Comparison of ENCODE assay signal across 8 cellular contexts in the genomic region with DNA sequence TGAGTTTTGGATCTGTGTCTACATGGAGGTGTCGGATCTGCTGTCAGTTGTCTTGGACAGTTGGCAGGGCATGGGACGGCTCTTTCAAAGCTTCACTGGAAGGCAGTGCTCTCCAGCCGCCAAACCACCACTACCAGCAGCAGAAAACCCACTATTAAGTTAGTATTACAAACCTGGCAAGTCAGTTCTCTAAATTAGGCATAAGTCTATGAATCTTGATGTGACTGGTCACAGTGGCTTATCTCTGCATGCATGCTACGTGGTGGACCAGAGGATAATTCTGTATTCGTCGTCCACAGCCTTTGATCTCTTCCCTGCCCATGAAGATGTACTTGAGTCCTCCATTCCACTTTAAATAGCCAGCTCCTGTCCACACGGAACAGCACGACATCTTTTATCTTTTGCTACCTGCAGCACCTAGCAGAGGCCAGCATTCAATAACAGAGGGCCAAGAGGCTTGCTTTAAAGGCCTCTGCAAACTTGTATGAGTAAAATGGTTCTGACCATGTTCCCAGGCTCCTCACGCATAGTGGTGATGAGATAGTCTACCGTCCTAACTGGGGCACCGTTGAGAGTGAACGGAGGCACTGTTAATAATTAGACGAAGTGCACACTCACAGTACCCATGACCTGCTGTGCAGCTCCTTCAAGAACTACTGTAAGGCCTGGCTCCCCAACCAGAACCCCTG. TPM values are rescaled to one million over a fixed set of nuclear protein-coding genes. Genes with fewer than 3 reads are reported as not detected.
DNase-seq lines count a peak whose midpoint lies in the region; ATAC-seq and TF ChIP-seq lines count a peak whose summit lies in the region.

No MANE protein-coding gene starts in this region.

- no peaks in the 10 kb centered on the region; the same call in 1 of the 2 replicates for H3K27me3 Mint-ChIP-seq in H9 (ENCODE audit: low read depth)
- no peaks in the 10 kb centered on the region for H3K27me3 Mint-ChIP-seq in WTC11 (ENCODE audit: low read depth)

- H2BK12ac ChIP-seq in H9 (ENCODE audit: insufficient read length, low read depth, low read length), result no peak overlapping the region

- H2AK5ac ChIP-seq in H9 (ENCODE audit: insufficient read length, low read length), result no peak overlapping the region

- peak overlapping the region; percentile 56 for H3K4me2 ChIP-seq in H9 (ENCODE audit: insufficient read depth, insufficient read length, low read length)

- no peak overlapping the region for H4K5ac ChIP-seq in H9 (ENCODE audit: insufficient read length, low read depth, low read length)

- H3K4me1 Mint-ChIP-seq in H9 (peaks cover 36 to 59% of the 10 kb centered on the region in 2 experiments), WTC11 (peaks cover 31% of the 10 kb centered on the region)

- H4K20me1 ChIP-seq in H9 (ENCODE audit: control insufficient read depth, insufficient read depth, insufficient read length), result no peaks in the 10 kb centered on the region

- no peak overlapping the region for H3K14ac ChIP-seq in H9 (ENCODE audit: insufficient read depth, low read length)

- no peak for DNase-seq in H9
- no peak for DNase-seq in WTC11 (ENCODE audit: low spot score)
- no peak for DNase-seq in iPS DF 6.9 (ENCODE audit: low read depth, low spot score)
- no peak for DNase-seq in GM19238 (ENCODE audit: insufficient read length, low spot score)
- no peak for DNase-seq in COLO829 (ENCODE audit: low spot score)

- no peak overlapping the region for H3K4ac ChIP-seq in H9 (ENCODE audit: low read depth, low read length)

- POLR2A ChIA-PET in WTC11 (lab: Charles Lee), result interaction anchor here (0.9 kb wide), 1 partner anchor 14 kb away, joined by 3 read pairs; no protein-coding TSS in a partner anchor

- CTCF ChIA-PET in WTC11 (lab: Charles Lee), result interaction anchor here (0.6 to 5.0 kb wide), 17 partner anchors 9 to 547 kb away, joined by 3 to 48 read pairs (median 3); a partner anchor contains a TSS

- peak overlapping the region; percentile 61 to 86 for H3K4me3 Mint-ChIP-seq in H9
- peak overlapping the region; percentile 71 for H3K4me3 Mint-ChIP-seq in WTC11

- no peak overlapping the region for H2BK15ac ChIP-seq in H9 (ENCODE audit: low read depth, low read length)

- no peak overlapping the region for H3T11ph ChIP-seq in H9 (ENCODE audit: low read length)

- no peak overlapping the region for H3K9ac ChIP-seq in H9 (ENCODE audit: extremely low read depth, insufficient read length, low read length)

- H3K4me3 ChIP-seq in iPS DF 6.9 (ENCODE audit: low read length) (peak overlapping the region; percentile 65; the same call in 1 of the 2 replicates), skin epidermis (peak overlapping the region; percentile 46 to 71 (median 58))

- no peak overlapping the region for H4K91ac ChIP-seq in H9 (ENCODE audit: insufficient read length, low read depth, low read length)

- H3K36me3 Mint-ChIP-seq in H9 (ENCODE audit: insufficient read depth in 1 of 3, low read depth in 3 of 3), result no peaks in the 10 kb centered on the region
- H3K36me3 Mint-ChIP-seq in WTC11, result no peaks in the 10 kb centered on the region

- H2AFZ ChIP-seq in H9 (ENCODE audit: low read length), result no peak overlapping the region

- H2BK20ac ChIP-seq in H9 (ENCODE audit: low read depth, low read length, poor library complexity, severe bottlenecking), result no peak overlapping the region

- H3K27ac Mint-ChIP-seq in H9 (peak overlapping the region in 1 of 3 experiments; percentile 93; a peak in 2 of 7 replicates), WTC11 (peak overlapping the region; percentile 84)

- no peak overlapping the region for H2BK120ac ChIP-seq in H9 (ENCODE audit: low read depth, low read length, poor library complexity, severe bottlenecking)

- no peaks in the 10 kb centered on the region for H3K9me3 Mint-ChIP-seq in H9
- H3K9me3 Mint-ChIP-seq in WTC11, result no peaks in the 10 kb centered on the region

- WGBS in H9 (ENCODE audit: extremely low coverage, insufficient read length, low lambda C conversion rate), result no CpG with 5 or more reads among the region's 13 CpGs
- no CpG with 5 or more reads among the region's 13 CpGs for WGBS in iPS DF 6.9 (ENCODE audit: insufficient coverage, insufficient read length)

- TF ChIP-seq CTCF in H9 (conservative IDR thresholded peaks at IDR 0.05), result no peak
- no peak for TF ChIP-seq CTCF in WTC11 (IDR thresholded peaks at IDR 0.05)

- no peaks in the 10 kb centered on the region for H3K79me1 ChIP-seq in H9 (ENCODE audit: insufficient read depth, low read depth, low read length, poor library complexity, severe bottlenecking)

- H3K4me1 ChIP-seq in H9 (ENCODE audit: insufficient read depth, low read length) (peaks cover 4% of the 10 kb centered on the region; the same call in 1 of the 2 replicates), iPS DF 6.9 (ENCODE audit: control insufficient read depth, insufficient read depth, low read length) (no peaks in the 10 kb centered on the region)

- no peak overlapping the region for H3K23ac ChIP-seq in H9 (ENCODE audit: insufficient read length, low read depth, low read length)

- no peak overlapping the region for H2BK5ac ChIP-seq in H9 (ENCODE audit: insufficient read length, low read length)

- H3K79me2 ChIP-seq in H9 (ENCODE audit: insufficient read depth, low read length), result no peaks in the 10 kb centered on the region

- H3K27ac ChIP-seq in H9 (ENCODE audit: insufficient read length, low read depth, low read length) (no peak overlapping the region), iPS DF 6.9 (ENCODE audit: low read length) (no peak overlapping the region), skin epidermis (peak overlapping the region in 15 of 21 experiments; percentile 58 to 89 (median 80))

- no peak overlapping the region for H4K8ac ChIP-seq in H9 (replicated peaks; ENCODE audit: insufficient read length, low read depth, low read length)

- no peak overlapping the region for H3K18ac ChIP-seq in H9 (ENCODE audit: insufficient read length, low read depth, low read length)

- no peaks in the 10 kb centered on the region for H3K36me3 ChIP-seq in iPS DF 6.9 (ENCODE audit: control insufficient read depth, insufficient read depth, low read length)

- H3K23me2 ChIP-seq in H9 (ENCODE audit: insufficient read length, low read depth, low read length, poor library complexity, severe bottlenecking), result peaks cover 5% of the 10 kb centered on the region

- H3K27me3 ChIP-seq in H9 (ENCODE audit: insufficient read depth, low read length), result no peaks in the 10 kb centered on the region
- no peaks in the 10 kb centered on the region for H3K27me3 ChIP-seq in iPS DF 6.9 (ENCODE audit: control insufficient read depth, insufficient read depth, low read length)

- H3K9me3 ChIP-seq in H9 (ENCODE audit: control insufficient read depth, low read depth, low read length) (no peaks in the 10 kb centered on the region), iPS DF 6.9 (ENCODE audit: control insufficient read depth, insufficient read depth, low read length) (no peaks in the 10 kb centered on the region)

- H3K56ac ChIP-seq in H9 (ENCODE audit: insufficient read length, low read depth, low read length), result no peak overlapping the region

- ATAC-seq in WTC11 (no peak), GM18517 (IDR thresholded peaks at IDR 0.05; ENCODE audit: unreplicated experiment) (no peak), GM19463 (IDR thresholded peaks at IDR 0.05; ENCODE audit: unreplicated experiment) (no peak)

TF ChIP-seq in WTC11, 78 proteins besides CTCF, POLR2A, EP300 and RAD21 (continues in another document):
- no peak for TF ChIP-seq NFE2L1 (CRISPR knock-in tag; IDR thresholded peaks at IDR 0.05)
- TF ChIP-seq, protein P1, sequence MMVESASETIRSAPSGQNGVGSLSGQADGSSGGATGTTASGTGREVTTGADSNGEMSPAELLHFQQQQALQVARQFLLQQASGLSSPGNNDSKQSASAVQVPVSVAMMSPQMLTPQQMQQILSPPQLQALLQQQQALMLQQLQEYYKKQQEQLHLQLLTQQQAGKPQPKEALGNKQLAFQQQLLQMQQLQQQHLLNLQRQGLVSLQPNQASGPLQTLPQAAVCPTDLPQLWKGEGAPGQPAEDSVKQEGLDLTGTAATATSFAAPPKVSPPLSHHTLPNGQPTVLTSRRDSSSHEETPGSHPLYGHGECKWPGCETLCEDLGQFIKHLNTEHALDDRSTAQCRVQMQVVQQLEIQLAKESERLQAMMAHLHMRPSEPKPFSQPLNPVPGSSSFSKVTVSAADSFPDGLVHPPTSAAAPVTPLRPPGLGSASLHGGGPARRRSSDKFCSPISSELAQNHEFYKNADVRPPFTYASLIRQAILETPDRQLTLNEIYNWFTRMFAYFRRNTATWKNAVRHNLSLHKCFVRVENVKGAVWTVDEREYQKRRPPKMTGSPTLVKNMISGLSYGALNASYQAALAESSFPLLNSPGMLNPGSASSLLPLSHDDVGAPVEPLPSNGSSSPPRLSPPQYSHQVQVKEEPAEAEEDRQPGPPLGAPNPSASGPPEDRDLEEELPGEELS (CRISPR knock-in tag; IDR thresholded peaks at IDR 0.05), result no peak
- TF ChIP-seq GABPB1 (CRISPR knock-in tag; IDR thresholded peaks at IDR 0.05), result no peak
- TF ChIP-seq, protein P2, sequence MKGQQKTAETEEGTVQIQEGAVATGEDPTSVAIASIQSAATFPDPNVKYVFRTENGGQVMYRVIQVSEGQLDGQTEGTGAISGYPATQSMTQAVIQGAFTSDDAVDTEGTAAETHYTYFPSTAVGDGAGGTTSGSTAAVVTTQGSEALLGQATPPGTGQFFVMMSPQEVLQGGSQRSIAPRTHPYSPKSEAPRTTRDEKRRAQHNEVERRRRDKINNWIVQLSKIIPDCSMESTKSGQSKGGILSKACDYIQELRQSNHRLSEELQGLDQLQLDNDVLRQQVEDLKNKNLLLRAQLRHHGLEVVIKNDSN (CRISPR knock-in tag; IDR thresholded peaks at IDR 0.05), result no peak
- TF ChIP-seq, protein P3, sequence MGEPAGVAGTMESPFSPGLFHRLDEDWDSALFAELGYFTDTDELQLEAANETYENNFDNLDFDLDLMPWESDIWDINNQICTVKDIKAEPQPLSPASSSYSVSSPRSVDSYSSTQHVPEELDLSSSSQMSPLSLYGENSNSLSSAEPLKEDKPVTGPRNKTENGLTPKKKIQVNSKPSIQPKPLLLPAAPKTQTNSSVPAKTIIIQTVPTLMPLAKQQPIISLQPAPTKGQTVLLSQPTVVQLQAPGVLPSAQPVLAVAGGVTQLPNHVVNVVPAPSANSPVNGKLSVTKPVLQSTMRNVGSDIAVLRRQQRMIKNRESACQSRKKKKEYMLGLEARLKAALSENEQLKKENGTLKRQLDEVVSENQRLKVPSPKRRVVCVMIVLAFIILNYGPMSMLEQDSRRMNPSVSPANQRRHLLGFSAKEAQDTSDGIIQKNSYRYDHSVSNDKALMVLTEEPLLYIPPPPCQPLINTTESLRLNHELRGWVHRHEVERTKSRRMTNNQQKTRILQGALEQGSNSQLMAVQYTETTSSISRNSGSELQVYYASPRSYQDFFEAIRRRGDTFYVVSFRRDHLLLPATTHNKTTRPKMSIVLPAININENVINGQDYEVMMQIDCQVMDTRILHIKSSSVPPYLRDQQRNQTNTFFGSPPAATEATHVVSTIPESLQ (CRISPR knock-in tag; IDR thresholded peaks at IDR 0.05), result no peak
- no peak for TF ChIP-seq ZNF121 (CRISPR knock-in tag; IDR thresholded peaks at IDR 0.05)
- TF ChIP-seq ELF4 (CRISPR knock-in tag; IDR thresholded peaks at IDR 0.05; ENCODE audit: low read depth), result no peak
- TF ChIP-seq NFYB (CRISPR knock-in tag; conservative IDR thresholded peaks at IDR 0.05; ENCODE audit: low read depth), result no peak

RNA-seq across cellular contexts. Expression of a gene that starts 0.8 kb away (rescaled TPM):
- total RNA-seq in H9 (2021), result 1.4 and 1.6 TPM in 2 replicates
- total RNA-seq in WTC11 (2021), result 0.87 to 1.1 TPM (median 0.92 TPM) in 3 replicates

RNA-seq across cellular contexts. Expression of a gene that starts 42.7 kb away (rescaled TPM):
- 0.22 TPM in 1 of 2 replicates, not detected in the other for total RNA-seq in H9 (2021)
- total RNA-seq in WTC11 (2021), result 0.28 to 0.87 TPM (median 0.41 TPM) in 3 replicates

Comparison
In these comparisons a context has a peak if more than half of its experiments do, and no peak if none do; other contexts are left out.
1. H3K27ac ChIP-seq: peak in skin epidermis (15 of 21); none in H9 (single experiment) and iPS DF 6.9 (single experiment).